8 cellular contexts compared by ENCODE assay signal in the genomic region with DNA sequence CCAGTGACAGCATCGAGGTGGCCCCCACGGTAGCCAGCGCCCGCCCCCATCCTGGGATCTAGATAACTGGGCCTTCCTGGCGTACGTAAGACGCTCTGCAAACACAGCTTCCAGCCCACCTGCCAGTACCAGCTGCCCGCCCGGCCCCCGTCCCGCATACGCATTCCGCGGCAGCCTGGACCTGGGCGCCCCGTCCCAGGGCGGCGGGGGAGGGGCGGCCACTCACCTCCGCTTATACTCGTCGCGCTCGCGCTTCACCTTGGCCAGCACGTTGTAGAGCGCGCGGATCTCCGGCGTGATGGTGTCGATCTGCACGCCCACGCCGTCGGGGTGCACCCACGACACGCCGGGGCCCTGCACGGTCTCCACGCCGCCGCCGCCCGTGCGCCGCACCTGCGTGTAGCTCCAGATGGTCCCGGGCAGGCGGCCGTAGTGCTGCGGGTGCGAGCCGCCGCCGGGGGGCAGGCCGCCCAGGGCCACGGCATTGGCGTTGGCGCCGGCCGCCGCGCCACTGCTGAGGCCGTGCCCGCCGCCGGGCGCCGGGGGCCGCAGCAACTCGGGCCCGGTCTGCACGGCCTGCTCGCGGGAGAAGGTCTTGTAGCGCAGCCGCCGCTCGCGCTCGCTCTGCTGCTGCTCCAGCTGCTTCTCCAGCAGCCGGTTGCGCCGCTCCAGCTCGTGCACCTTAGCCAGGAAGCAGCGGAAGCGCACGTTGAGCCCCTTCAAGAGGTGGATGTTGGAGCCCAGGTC. TPM values are rescaled to one million over a fixed set of nuclear protein-coding genes. Genes with fewer than 3 reads are reported as not detected.
A peak's percentile ranks its signal among the peaks of the same experiment; 100 is the strongest.
DNase-seq lines count a peak whose midpoint lies in the region; ATAC-seq and TF ChIP-seq lines count a peak whose summit lies in the region.

No MANE protein-coding gene starts in this region.

- POLR2A ChIA-PET in activated CD4-positive, alpha-beta T cell treated with anti-CD3 and anti-CD28 coated beads, Interleukin-2, amount 10 ng/mL, durations not matched to agents 7 days and 5 days (lab: Charles Lee) = interaction anchor here (0.6 to 1.1 kb wide), 3 partner anchors 12 to 32 kb away, joined by 3 to 6 read pairs (median 4); no protein-coding TSS in a partner anchor

- no peak for TF ChIP-seq CTCF in Calu3 (IDR thresholded peaks at IDR 0.05; ENCODE audit: unreplicated experiment)
- no peak for TF ChIP-seq CTCF in thoracic aorta (IDR thresholded peaks at IDR 0.05)

- H3K27me3 Mint-ChIP-seq in Calu3 (ENCODE audit: unreplicated experiment) = peaks cover 8% of the 10 kb centered on the region
- H3K27me3 Mint-ChIP-seq in activated CD4-positive, alpha-beta T cell treated with anti-CD3 and anti-CD28 coated beads, Interleukin-2, amount 10 ng/mL, durations not matched to agents 7 days and 5 days = peaks cover 15% of the 10 kb centered on the region

- peak overlapping the region; percentile 77 for H3K4me3 Mint-ChIP-seq in Calu3 (ENCODE audit: low read depth, unreplicated experiment)
- H3K4me3 Mint-ChIP-seq in activated CD4-positive, alpha-beta T cell treated with anti-CD3 and anti-CD28 coated beads, Interleukin-2, amount 10 ng/mL, durations not matched to agents 7 days and 5 days = peak overlapping the region; percentile 80

- no peak overlapping the region for H3K27ac Mint-ChIP-seq in Calu3 (ENCODE audit: unreplicated experiment)
- peak overlapping the region; percentile 84 for H3K27ac Mint-ChIP-seq in activated CD4-positive, alpha-beta T cell treated with anti-CD3 and anti-CD28 coated beads, Interleukin-2, amount 10 ng/mL, durations not matched to agents 7 days and 5 days

- ATAC-seq in GM21528 (IDR thresholded peaks at IDR 0.05; ENCODE audit: low FRiP score, unreplicated experiment) (peak; percentile 27), thoracic aorta (ENCODE audit: insufficient number of reproducible peaks, low FRiP score, low read depth) (no peak)

- H3K4me1 ChIP-seq in thoracic aorta (ENCODE audit: control insufficient read depth in 1 of 2, low read depth in 2 of 2) = peaks cover 28 to 51% of the 10 kb centered on the region in 2 donors

- peak overlapping the region; percentile 91 for H3K4me3 ChIP-seq in thoracic aorta

- no peaks in the 10 kb centered on the region for H3K36me3 ChIP-seq in thoracic aorta

- peak; percentile 27 for DNase-seq in Calu3
- DNase-seq in LoVo (ENCODE audit: low spot score) = peak; percentile 58
- DNase-seq in activated CD4-positive, alpha-beta T cell treated with anti-CD3 and anti-CD28 coated beads, Interleukin-2, amount 10 ng/mL, durations not matched to agents 7 days and 5 days = peak; percentile 60
- DNase-seq in effector CD4-positive, alpha-beta T cell = peak; percentile 43
- peak; percentile 31 for DNase-seq in mucosa of gallbladder (ENCODE audit: low spot score)
- no peak for DNase-seq in thoracic aorta (ENCODE audit: low spot score)
- no peak for DNase-seq in GDM1 (lab: John Stamatoyannopoulos, UW)

- no TSS peak for BruUV-seq in Calu3 (replicated peaks; lab: Mats Ljungman, UMichigan)

- peaks cover 29% of the 10 kb centered on the region for H3K4me1 Mint-ChIP-seq in Calu3 (ENCODE audit: low read depth, unreplicated experiment)
- peaks cover 74% of the 10 kb centered on the region for H3K4me1 Mint-ChIP-seq in activated CD4-positive, alpha-beta T cell treated with anti-CD3 and anti-CD28 coated beads, Interleukin-2, amount 10 ng/mL, durations not matched to agents 7 days and 5 days

- no peaks in the 10 kb centered on the region for H3K9me3 ChIP-seq in thoracic aorta

- CTCF ChIA-PET in Calu3 (lab: Charles Lee) = no interaction called here
- CTCF ChIA-PET in activated CD4-positive, alpha-beta T cell treated with anti-CD3 and anti-CD28 coated beads, Interleukin-2, amount 10 ng/mL, durations not matched to agents 7 days and 5 days (lab: Charles Lee) = interaction anchor here (0.9 to 3.6 kb wide), 4 partner anchors 25 to 158 kb away, joined by 3 to 15 read pairs (median 4); no protein-coding TSS in a partner anchor

- no peaks in the 10 kb centered on the region for H3K27me3 ChIP-seq in thoracic aorta (replicated peaks; ENCODE audit: insufficient read depth)

- intact Hi-C loops in Calu3 (cut with micrococcal nuclease; ENCODE audit: unreplicated experiment) = loop anchor here (5.0 to 10.0 kb wide), 2 partner anchors 51 to 57 kb away; a partner anchor contains a TSS

- H3K9me3 Mint-ChIP-seq in Calu3 (ENCODE audit: low read depth, unreplicated experiment) = no peaks in the 10 kb centered on the region
- H3K9me3 Mint-ChIP-seq in activated CD4-positive, alpha-beta T cell treated with anti-CD3 and anti-CD28 coated beads, Interleukin-2, amount 10 ng/mL, durations not matched to agents 7 days and 5 days = no peaks in the 10 kb centered on the region

- peaks cover 18% of the 10 kb centered on the region for H3K36me3 Mint-ChIP-seq in Calu3 (ENCODE audit: insufficient read depth, unreplicated experiment)
- peaks cover 19% of the 10 kb centered on the region for H3K36me3 Mint-ChIP-seq in activated CD4-positive, alpha-beta T cell treated with anti-CD3 and anti-CD28 coated beads, Interleukin-2, amount 10 ng/mL, durations not matched to agents 7 days and 5 days (ENCODE audit: low read depth)

- peak overlapping the region; percentile 69 to 97 for H3K27ac ChIP-seq in thoracic aorta

RNA-seq across cellular contexts. Expression of a gene that starts 0.9 kb away (rescaled TPM):
- total RNA-seq in Calu3 (2022) = 6.6 and 13.0 TPM in 2 replicates
- total RNA-seq in activated CD4-positive, alpha-beta T cell treated with anti-CD3 and anti-CD28 coated beads, Interleukin-2, amount 10 ng/mL, durations not matched to agents 7 days and 5 days = 10 to 100 TPM; 20.4 to 21.7 TPM
- 12.2 TPM for total RNA-seq in mucosa of gallbladder
- total RNA-seq in thoracic aorta = 10 to 100 TPM; 24.8 to 27.7 TPM

RNA-seq across cellular contexts. Expression of a gene that starts 53.3 kb away (rescaled TPM):
- total RNA-seq in Calu3 (2022) (10.1 and 10.7 TPM in 2 replicates), mucosa of gallbladder (26.4 TPM), thoracic aorta (10 to 100 TPM in 1 of 2 donors, 1 to 10 TPM in 1; 9.6 to 24.2 TPM)
- 1 to 10 TPM; 4.3 to 5.9 TPM for total RNA-seq in activated CD4-positive, alpha-beta T cell treated with anti-CD3 and anti-CD28 coated beads, Interleukin-2, amount 10 ng/mL, durations not matched to agents 7 days and 5 days

Comparison
In these comparisons a context has a peak if more than half of its experiments do, and no peak if none do; other contexts are left out.
1. DNase-seq: peak in Calu3 (single experiment), LoVo (single experiment), activated CD4-positive, alpha-beta T cell treated with anti-CD3 and anti-CD28 coated beads, Interleukin-2, amount 10 ng/mL, durations not matched to agents 7 days and 5 days (single experiment), effector CD4-positive, alpha-beta T cell (single experiment) and mucosa of gallbladder (single experiment); none in thoracic aorta (single experiment) and GDM1 (single experiment).